Comparison of ENCODE assay signal across 15 cellular contexts in genomic region chr11:80816454-80816847, GRCh38.
DNase-seq lines count a peak whose midpoint lies in the region; ATAC-seq lines count a peak whose summit lies in the region.
"Had no signal": no experiment of that assay in that cellular context is flagged by ENCODE, and none has a peak within 500 bp of the region (broad histone marks: within the 10 kb centered on the region; RNA-seq: fewer than 3 reads in every experiment).

No MANE protein-coding gene starts in this region.

- no peak overlapping the region for H3K4me3 Mint-ChIP-seq in stimulated activated naive B cell treated with anti-CD40 and anti-IgM and Interleukin-4, amounts not matched to agents 10 μg/mL and 1 μg/mL and 100 μg/mL, for 72 hours
- H3K4me3 Mint-ChIP-seq in CD8-positive, alpha-beta memory T cell, result no peak overlapping the region
- H3K4me3 Mint-ChIP-seq: activated CD8-positive, alpha-beta T cell treated with anti-CD3 and anti-CD28 coated beads for 36 hours; activated naive CD8-positive, alpha-beta T cell treated with anti-CD3 and anti-CD28 coated beads, Interleukin-2, amount 10 ng/mL, durations not matched to agents 7 days and 5 days had no signal

- no peaks in the 10 kb centered on the region for H3K36me3 Mint-ChIP-seq in stimulated activated naive B cell treated with anti-CD40 and anti-IgM and Interleukin-4, amounts not matched to agents 10 μg/mL and 1 μg/mL and 100 μg/mL, for 72 hours
- H3K36me3 Mint-ChIP-seq in CD8-positive, alpha-beta memory T cell, result peaks cover 0 to 2% (median 0%) of the 10 kb centered on the region in 3 donors
- H3K36me3 Mint-ChIP-seq: activated naive CD8-positive, alpha-beta T cell treated with anti-CD3 and anti-CD28 coated beads, Interleukin-2, amount 10 ng/mL, durations not matched to agents 7 days and 5 days had no signal

- CTCF ChIA-PET in CD8-positive, alpha-beta memory T cell (lab: Charles Lee), result no interaction called here

- ATAC-seq in GM19328 (IDR thresholded peaks at IDR 0.05; ENCODE audit: unreplicated experiment) (peak; percentile 31), HG02642 (IDR thresholded peaks at IDR 0.05; ENCODE audit: poor library complexity, unreplicated experiment) (peak; percentile 32), HG03378 (IDR thresholded peaks at IDR 0.05; ENCODE audit: unreplicated experiment) (peak; percentile 18)
- ATAC-seq in stimulated activated naive B cell treated with anti-CD40 and anti-IgM and Interleukin-4, amounts not matched to agents 10 μg/mL and 1 μg/mL and 100 μg/mL, for 72 hours (replicated peaks), result peak; percentile 78
- ATAC-seq: activated CD8-positive, alpha-beta T cell treated with anti-CD3 and anti-CD28 coated beads for 36 hours had no signal

- no peaks in the 10 kb centered on the region for H3K9me3 ChIP-seq in CD8-positive, alpha-beta memory T cell (ENCODE audit: low read length)
- H3K9me3 ChIP-seq: colonic mucosa had no signal

- H3K27ac Mint-ChIP-seq in stimulated activated naive B cell treated with anti-CD40 and anti-IgM and Interleukin-4, amounts not matched to agents 10 μg/mL and 1 μg/mL and 100 μg/mL, for 72 hours, result peak overlapping the region; percentile 89
- no peak overlapping the region for H3K27ac Mint-ChIP-seq in CD8-positive, alpha-beta memory T cell
- H3K27ac Mint-ChIP-seq: activated CD8-positive, alpha-beta T cell treated with anti-CD3 and anti-CD28 coated beads for 36 hours; activated naive CD8-positive, alpha-beta T cell treated with anti-CD3 and anti-CD28 coated beads, Interleukin-2, amount 10 ng/mL, durations not matched to agents 7 days and 5 days had no signal

- peak; percentile 8 for DNase-seq in stimulated activated naive B cell treated with anti-CD40 and anti-IgM and Interleukin-4, amounts not matched to agents 10 μg/mL and 1 μg/mL and 100 μg/mL, for 72 hours
- DNase-seq in NCI-H82 (lab: John Stamatoyannopoulos, UW) (no peak), DMS53 (lab: John Stamatoyannopoulos, UW) (no peak)
- DNase-seq in CD8-positive, alpha-beta memory T cell, result no peak
- DNase-seq: activated CD8-positive, alpha-beta T cell treated with anti-CD3 and anti-CD28 coated beads for 36 hours; activated naive CD8-positive, alpha-beta T cell treated with anti-CD3 and anti-CD28 coated beads, Interleukin-2, amount 10 ng/mL, durations not matched to agents 7 days and 5 days; colonic mucosa; EL; NCI-H524; nucleus accumbens; stimulated activated naive CD4-positive, alpha-beta T cell treated with Interleukin-2 at 50 U/mL for 16 hours; SW 1271 had no signal

- H3K27ac ChIP-seq in CD8-positive, alpha-beta memory T cell (ENCODE audit: low read depth, low read length), result no peak overlapping the region
- H3K27ac ChIP-seq: colonic mucosa had no signal

- no peaks in the 10 kb centered on the region for H3K27me3 ChIP-seq in CD8-positive, alpha-beta memory T cell (ENCODE audit: insufficient read depth, low read length, poor library complexity, severe bottlenecking)
- H3K27me3 ChIP-seq: colonic mucosa had no signal

- no peak overlapping the region for H3K4me3 ChIP-seq in CD8-positive, alpha-beta memory T cell (ENCODE audit: low read length)
- H3K4me3 ChIP-seq: colonic mucosa had no signal

- H3K9me3 Mint-ChIP-seq in stimulated activated naive B cell treated with anti-CD40 and anti-IgM and Interleukin-4, amounts not matched to agents 10 μg/mL and 1 μg/mL and 100 μg/mL, for 72 hours, result peaks cover 4% of the 10 kb centered on the region in 2 donors
- peaks cover 2 to 40% (median 6%) of the 10 kb centered on the region in 5 donors for H3K9me3 Mint-ChIP-seq in CD8-positive, alpha-beta memory T cell

- H3K36me3 ChIP-seq in CD8-positive, alpha-beta memory T cell (ENCODE audit: insufficient read depth, low read length), result no peaks in the 10 kb centered on the region
- H3K36me3 ChIP-seq: colonic mucosa had no signal

- H3K4me1 Mint-ChIP-seq in stimulated activated naive B cell treated with anti-CD40 and anti-IgM and Interleukin-4, amounts not matched to agents 10 μg/mL and 1 μg/mL and 100 μg/mL, for 72 hours, result peaks cover 10 to 11% of the 10 kb centered on the region in 2 donors
- H3K4me1 Mint-ChIP-seq in CD8-positive, alpha-beta memory T cell, result no peaks in the 10 kb centered on the region
- H3K4me1 Mint-ChIP-seq: activated naive CD8-positive, alpha-beta T cell treated with anti-CD3 and anti-CD28 coated beads, Interleukin-2, amount 10 ng/mL, durations not matched to agents 7 days and 5 days had no signal

- H3K27me3 Mint-ChIP-seq in stimulated activated naive B cell treated with anti-CD40 and anti-IgM and Interleukin-4, amounts not matched to agents 10 μg/mL and 1 μg/mL and 100 μg/mL, for 72 hours, result no peaks in the 10 kb centered on the region
- H3K27me3 Mint-ChIP-seq in CD8-positive, alpha-beta memory T cell, result no peaks in the 10 kb centered on the region
- H3K27me3 Mint-ChIP-seq: activated CD8-positive, alpha-beta T cell treated with anti-CD3 and anti-CD28 coated beads for 36 hours; activated naive CD8-positive, alpha-beta T cell treated with anti-CD3 and anti-CD28 coated beads, Interleukin-2, amount 10 ng/mL, durations not matched to agents 7 days and 5 days had no signal

- no peaks in the 10 kb centered on the region for H3K4me1 ChIP-seq in CD8-positive, alpha-beta memory T cell (ENCODE audit: insufficient read depth, low read length)
- H3K4me1 ChIP-seq: colonic mucosa had no signal

- POLR2A ChIA-PET in CD8-positive, alpha-beta memory T cell (lab: Charles Lee), result no interaction called here

Comparison
In these comparisons a context has a peak if more than half of its experiments do, and no peak if none do; other contexts are left out.
1. ATAC-seq: peak in every context shown above with its lines; median percentile 78 in stimulated activated naive B cell treated with anti-CD40 and anti-IgM and Interleukin-4, amounts not matched to agents 10 μg/mL and 1 μg/mL and 100 μg/mL, for 72 hours; 32 in HG02642; 31 in GM19328; 18 in HG03378.